1 cellular context compared by ENCODE assay signal in genomic region chrX:40130207-40130606, GRCh38.
TF ChIP-seq lines count a peak whose summit lies in the region.

No MANE protein-coding gene starts in this region.

TF ChIP-seq in H1, 55 proteins besides CTCF, POLR2A, EP300 and RAD21:
- TF ChIP-seq SIRT6 (IDR thresholded peaks at IDR 0.05; ENCODE audit: low read length) (no peak), ZNF274 (IDR thresholded peaks at IDR 0.05; ENCODE audit: borderline replicate concordance, extremely low read depth, low read length) (no peak), SUZ12 (IDR thresholded peaks at IDR 0.05; ENCODE audit: low read length) (no peak), RNF2 (IDR thresholded peaks at IDR 0.05; ENCODE audit: borderline replicate concordance, low read depth, low read length, missing control alignments, poor library complexity, severe bottlenecking) (no peak), SIX5 (IDR thresholded peaks at IDR 0.05; ENCODE audit: low read depth, low read length) (no peak), JUN (IDR thresholded peaks at IDR 0.05; ENCODE audit: low read depth, low read length) (no peak), RXRA (IDR thresholded peaks at IDR 0.05; ENCODE audit: insufficient read depth, low read depth, low read length) (no peak), HDAC6 (IDR thresholded peaks at IDR 0.05; ENCODE audit: low read depth, low read length) (no peak), CEBPB (IDR thresholded peaks at IDR 0.05; ENCODE audit: low read depth, low read length) (no peak), SP2 (IDR thresholded peaks at IDR 0.05; ENCODE audit: low read length) (no peak), CHD1 (IDR thresholded peaks at IDR 0.05; ENCODE audit: low read depth, low read length) (no peak)
